In genomic region chr2:174571669-174572323, GRCh38 we compare ENCODE assay signal across 23 cellular contexts. TPM values are rescaled to one million over a fixed set of nuclear protein-coding genes. Genes with fewer than 3 reads are reported as not detected.
DNase-seq lines count a peak whose midpoint lies in the region; ATAC-seq, FAIRE-seq and TF ChIP-seq lines count a peak whose summit lies in the region.
"Had no signal": no experiment of that assay in that cellular context is flagged by ENCODE, and none has a peak within 500 bp of the region (broad histone marks: within the 10 kb centered on the region; RNA-seq: fewer than 3 reads in every experiment).

No MANE protein-coding gene starts in this region.

- H3K9ac ChIP-seq in endothelial cell of umbilical vein (replicated peaks; ENCODE audit: extremely low read depth, insufficient read depth, low read length): no peak overlapping the region

- no peak overlapping the region for H3K4me3 ChIP-seq in endothelial cell of umbilical vein (replicated peaks in 1 of 3; ENCODE audit: insufficient read depth in 1 of 3, low read depth in 1 of 3, low read length in 3 of 3)
- H3K4me3 ChIP-seq: SJSA1 had no signal

- CTCF ChIA-PET in activated CD4-positive, alpha-beta memory T cell treated with anti-CD3 and anti-CD28 coated beads for 36 hours (lab: Charles Lee): interaction anchor here (0.7 to 3.3 kb wide), 10 partner anchors 15 to 128 kb away, joined by 3 to 10 read pairs (median 3); no protein-coding TSS in a partner anchor
- CTCF ChIA-PET in endothelial cell of umbilical vein (lab: Charles Lee) (interaction anchor here (1.0 to 1.4 kb wide), 2 partner anchors 8 to 31 kb away, joined by 3 read pairs; no protein-coding TSS in a partner anchor), MCF 10A (lab: Yijun Ruan, JAX) (interaction anchor here (1.1 kb wide), 1 partner anchor 103 kb away, joined by 3 read pairs; no protein-coding TSS in a partner anchor)

- BruUV-seq in endothelial cell of umbilical vein (replicated peaks; lab: Mats Ljungman, UMichigan) (TSS peak; percentile 58), MCF 10A (replicated peaks; lab: Mats Ljungman, UMichigan) (no TSS peak)

- H2AFZ ChIP-seq in endothelial cell of umbilical vein (ENCODE audit: low read depth, low read length): no peak overlapping the region

- H3K4me1 Mint-ChIP-seq in T-helper 2 cell treated with Interferon-gamma antibody and Interleukin-4, amounts not matched to agents 5 μg/mL and 100 μg/mL, for 36 hours (ENCODE audit: low read depth): peaks cover 36% of the 10 kb centered on the region
- H3K4me1 Mint-ChIP-seq in activated CD4-positive, alpha-beta memory T cell treated with anti-CD3 and anti-CD28 coated beads for 36 hours (ENCODE audit: low read depth): peaks cover 87% of the 10 kb centered on the region
- peaks cover 24% of the 10 kb centered on the region for H3K4me1 Mint-ChIP-seq in MCF 10A (ENCODE audit: insufficient read depth, unreplicated experiment)

- H3K9me3 Mint-ChIP-seq in T-helper 2 cell treated with Interferon-gamma antibody and Interleukin-4, amounts not matched to agents 5 μg/mL and 100 μg/mL, for 36 hours: no peaks in the 10 kb centered on the region
- no peaks in the 10 kb centered on the region for H3K9me3 Mint-ChIP-seq in activated CD4-positive, alpha-beta memory T cell treated with anti-CD3 and anti-CD28 coated beads for 36 hours
- peaks cover 7% of the 10 kb centered on the region for H3K9me3 Mint-ChIP-seq in MCF 10A (ENCODE audit: unreplicated experiment)
- H3K9me3 Mint-ChIP-seq: HFFc6 had no signal

- no peaks in the 10 kb centered on the region for H3K4me1 ChIP-seq in endothelial cell of umbilical vein (ENCODE audit: control insufficient read depth, extremely low read depth, insufficient read depth, low read length)
- H3K4me1 ChIP-seq: BE2C had no signal

- H3K27ac Mint-ChIP-seq in T-helper 2 cell treated with Interferon-gamma antibody and Interleukin-4, amounts not matched to agents 5 μg/mL and 100 μg/mL, for 36 hours: peak overlapping the region; percentile 65
- peak overlapping the region; percentile 88 for H3K27ac Mint-ChIP-seq in activated CD4-positive, alpha-beta memory T cell treated with anti-CD3 and anti-CD28 coated beads for 36 hours
- no peak overlapping the region for H3K27ac Mint-ChIP-seq in MCF 10A (ENCODE audit: low read depth, unreplicated experiment)
- H3K27ac Mint-ChIP-seq: HFFc6 had no signal

- H3K36me3 ChIP-seq in endothelial cell of umbilical vein (ENCODE audit: control insufficient read depth in 2 of 2, extremely low read depth in 1 of 2, insufficient read depth in 2 of 2, low read length in 2 of 2): peaks cover 2 to 9% of the 10 kb centered on the region in 2 experiments
- H3K36me3 ChIP-seq: BE2C had no signal

- no peaks in the 10 kb centered on the region for H3K27me3 ChIP-seq in endothelial cell of umbilical vein (ENCODE audit: control insufficient read depth in 2 of 2, insufficient read depth in 2 of 2, low read length in 2 of 2)
- H3K27me3 ChIP-seq: BE2C, SJSA1 had no signal

- H3K4me2 ChIP-seq in endothelial cell of umbilical vein (ENCODE audit: insufficient read depth, low read length): no peak overlapping the region

- no peaks in the 10 kb centered on the region for H3K27me3 Mint-ChIP-seq in T-helper 2 cell treated with Interferon-gamma antibody and Interleukin-4, amounts not matched to agents 5 μg/mL and 100 μg/mL, for 36 hours (ENCODE audit: low read depth)
- no peaks in the 10 kb centered on the region for H3K27me3 Mint-ChIP-seq in activated CD4-positive, alpha-beta memory T cell treated with anti-CD3 and anti-CD28 coated beads for 36 hours
- no peaks in the 10 kb centered on the region for H3K27me3 Mint-ChIP-seq in MCF 10A (ENCODE audit: insufficient read depth, unreplicated experiment)

- dilution Hi-C loops in endothelial cell of umbilical vein (cut with MboI; ENCODE audit: extremely low pct_ligation_motif_present, low sequenced_read_pairs): no loop called here

- no peaks in the 10 kb centered on the region for H3K79me2 ChIP-seq in endothelial cell of umbilical vein (ENCODE audit: control insufficient read depth, insufficient read depth, low read length)

- TF ChIP-seq POLR2A in endothelial cell of umbilical vein (IDR thresholded peaks at IDR 0.05; ENCODE audit: low read depth, low read length): no peak

- no peaks in the 10 kb centered on the region for H3K9me3 ChIP-seq in endothelial cell of umbilical vein (replicated peaks; ENCODE audit: control insufficient read depth, insufficient read depth, low read length)
- H3K9me3 ChIP-seq: BE2C, SJSA1 had no signal

- TF ChIP-seq CTCF in endothelial cell of umbilical vein (IDR thresholded peaks at IDR 0.05; ENCODE audit: extremely low read depth in 1 of 2, insufficient read depth in 1 of 2, low read depth in 1 of 2, low read length in 2 of 2) (no peak), MCF 10A (IDR thresholded peaks at IDR 0.05; ENCODE audit: unreplicated experiment) (no peak)

- no peak for DNase-seq in T-helper 2 cell treated with Interferon-gamma antibody and Interleukin-4, amounts not matched to agents 5 μg/mL and 100 μg/mL, for 36 hours (ENCODE audit: low spot score)
- DNase-seq in T-helper 2 cell (no peak), endothelial cell of umbilical vein (ENCODE audit: low read depth, low spot score) (no peak), NCI-H2081 (lab: John Stamatoyannopoulos, UW) (no peak), MCF 10A (ENCODE audit: unreplicated experiment) (no peak)
- DNase-seq in activated CD4-positive, alpha-beta memory T cell treated with anti-CD3 and anti-CD28 coated beads for 36 hours: no peak
- no peak for DNase-seq in stimulated activated naive CD8-positive, alpha-beta T cell treated with anti-CD3 and anti-CD28 coated beads, Interleukin-15, Interleukin-2, amounts not matched to agents 100 U/mL and 50 U/mL, for 24 hours
- DNase-seq: 8988T; activated CD4-positive, alpha-beta T cell treated with anti-CD3 and anti-CD28 coated beads for 1 hour; amniotic stem cell; BE2C; DMS 273 treated with DMSO at 0.1 percent for 48 hours; effector CD4-positive, alpha-beta T cell; GF-D8; HFFc6; Kasumi-1; NCI-H1417; NCI-H82; posterior cingulate gyrus; T1000 had no signal

- no peak overlapping the region for H3K4me3 Mint-ChIP-seq in T-helper 2 cell treated with Interferon-gamma antibody and Interleukin-4, amounts not matched to agents 5 μg/mL and 100 μg/mL, for 36 hours
- no peak overlapping the region for H3K4me3 Mint-ChIP-seq in activated CD4-positive, alpha-beta memory T cell treated with anti-CD3 and anti-CD28 coated beads for 36 hours
- H3K4me3 Mint-ChIP-seq in MCF 10A (ENCODE audit: unreplicated experiment): no peak overlapping the region
- H3K4me3 Mint-ChIP-seq: HFFc6 had no signal

- H3K27ac ChIP-seq in endothelial cell of umbilical vein (ENCODE audit: insufficient read depth, low read depth, low read length): no peak overlapping the region
- H3K27ac ChIP-seq: SJSA1 had no signal

- POLR2A ChIA-PET in activated CD4-positive, alpha-beta memory T cell treated with anti-CD3 and anti-CD28 coated beads for 36 hours (lab: Charles Lee): interaction anchor here (0.8 to 1.2 kb wide), 3 partner anchors 23 to 28 kb away, joined by 3 to 4 read pairs (median 3); no protein-coding TSS in a partner anchor
- POLR2A ChIA-PET in endothelial cell of umbilical vein (lab: Charles Lee) (no interaction called here), MCF 10A (lab: Yijun Ruan, JAX) (no interaction called here)

- intact Hi-C loops in activated CD4-positive, alpha-beta memory T cell treated with anti-CD3 and anti-CD28 coated beads for 36 hours (cut with micrococcal nuclease): loop anchor here (1.0 kb wide), 1 partner anchor 25 kb away; no protein-coding TSS in a partner anchor
- intact Hi-C loops in endothelial cell of umbilical vein (cut with micrococcal nuclease) (no loop called here), MCF 10A (cut with micrococcal nuclease) (no loop called here)

- no peak for FAIRE-seq in endothelial cell of umbilical vein (lab: Jason Lieb, UNC)
- FAIRE-seq: GM12892 had no signal

- peak; percentile 15 for ATAC-seq in stimulated activated naive CD8-positive, alpha-beta T cell treated with anti-CD3 and anti-CD28 coated beads, Interleukin-15, Interleukin-2, amounts not matched to agents 100 U/mL and 50 U/mL, for 24 hours
- no peak for ATAC-seq in HG02571 (IDR thresholded peaks at IDR 0.05; ENCODE audit: unreplicated experiment)

- H3K36me3 Mint-ChIP-seq in T-helper 2 cell treated with Interferon-gamma antibody and Interleukin-4, amounts not matched to agents 5 μg/mL and 100 μg/mL, for 36 hours (ENCODE audit: low read depth): peaks cover 83% of the 10 kb centered on the region
- peaks cover 74% of the 10 kb centered on the region for H3K36me3 Mint-ChIP-seq in activated CD4-positive, alpha-beta memory T cell treated with anti-CD3 and anti-CD28 coated beads for 36 hours
- H3K36me3 Mint-ChIP-seq in MCF 10A (ENCODE audit: insufficient read depth, unreplicated experiment): no peaks in the 10 kb centered on the region

- no peaks in the 10 kb centered on the region for H3K9me1 ChIP-seq in endothelial cell of umbilical vein (replicated peaks; ENCODE audit: control insufficient read depth, extremely low read depth, insufficient read depth, low read length)

- no peaks in the 10 kb centered on the region for H4K20me1 ChIP-seq in endothelial cell of umbilical vein (replicated peaks; ENCODE audit: control insufficient read depth, extremely low read depth, insufficient read depth, low read length)

TF ChIP-seq in endothelial cell of umbilical vein, 7 proteins besides CTCF, POLR2A, EP300 and RAD21 (continues in another document):
- no peak for TF ChIP-seq EZH2 (IDR thresholded peaks at IDR 0.05; ENCODE audit: borderline replicate concordance, low read depth, low read length, severe bottlenecking)
- TF ChIP-seq MYC (IDR thresholded peaks at IDR 0.05; ENCODE audit: low read depth, low read length): no peak
- no peak for TF ChIP-seq GATA2 (IDR thresholded peaks at IDR 0.05; ENCODE audit: insufficient read depth, insufficient read length, low read depth, low read length)
- TF ChIP-seq POLR2AphosphoS5 (IDR thresholded peaks at IDR 0.05; ENCODE audit: insufficient read depth, low read depth, low read length): no peak
- no peak for TF ChIP-seq JUN (IDR thresholded peaks at IDR 0.05; ENCODE audit: borderline replicate concordance, insufficient read depth, insufficient read length, low read depth)
- no peak for TF ChIP-seq FOS (IDR thresholded peaks at IDR 0.05; ENCODE audit: borderline replicate concordance, insufficient read depth, low read length)

RNA-seq across cellular contexts. Expression of gene WIPF1, which starts 25.8 kb away (rescaled TPM):
- 100 to 1,000 TPM; 170 to 183 TPM for total RNA-seq in activated CD4-positive, alpha-beta memory T cell treated with anti-CD3 and anti-CD28 coated beads for 36 hours
- 42.0 and 44.2 TPM in 2 replicates for total RNA-seq in endothelial cell of umbilical vein
- 15.3 and 17.5 TPM in 2 replicates for polyA plus RNA-seq in endothelial cell of umbilical vein
- 12.9 and 16.3 TPM in 2 replicates for polyA plus RNA-seq in endothelial cell of umbilical vein (2011; cell fraction: cytosol; rRNA removed)
- polyA plus RNA-seq in endothelial cell of umbilical vein (2011; cell fraction: nucleus; rRNA removed): 14.6 and 15.2 TPM in 2 replicates
- polyA plus RNA-seq in endothelial cell of umbilical vein (2012): 21.6 and 27.5 TPM in 2 replicates
- 10.7 and 12.6 TPM in 2 replicates for polyA minus RNA-seq in endothelial cell of umbilical vein
- polyA minus RNA-seq in endothelial cell of umbilical vein (2011; cell fraction: cytosol; rRNA and poly(A)+ RNA removed): not detected
- 20.8 and 24.5 TPM in 2 replicates for polyA minus RNA-seq in endothelial cell of umbilical vein (2011; cell fraction: nucleus; rRNA and poly(A)+ RNA removed)
- 6.0 and 6.2 TPM in 2 replicates for total RNA-seq in MCF 10A (2022)
